ENCODE assay signal across 8 cellular contexts in genomic region chr1:211133841-211134669, GRCh38. TPM values are rescaled to one million over a fixed set of nuclear protein-coding genes. Genes with fewer than 3 reads are reported as not detected.
DNase-seq lines count a peak whose midpoint lies in the region; ATAC-seq and TF ChIP-seq lines count a peak whose summit lies in the region.

Gene KCNH1, minus strand, starts transcription at chr1:211134148. Its CDS starts 203 bp downstream, at chr1:211133945.

- TF ChIP-seq CTCF in AG09309 (IDR thresholded peaks at IDR 0.05; ENCODE audit: control insufficient read depth, insufficient read depth, low read depth, low read length, missing control alignments) = peak; percentile 78
- peak; percentile 63 for TF ChIP-seq CTCF in choroid plexus epithelial cell (conservative IDR thresholded peaks at IDR 0.05; ENCODE audit: low read depth, low read length)

- DNase-seq in AG09309 (ENCODE audit: low read depth) (peak; percentile 27), NCI-H2227 (lab: John Stamatoyannopoulos, UW; ENCODE audit: unreplicated experiment) (peak; percentile 93), choroid plexus epithelial cell (ENCODE audit: low read depth) (peak; percentile 70), left lobe of liver (ENCODE audit: low spot score) (peak; percentile 60)
- DNase-seq in activated CD4-positive, alpha-beta T cell treated with anti-CD3 and anti-CD28 coated beads for 4 hours = peak; percentile 68
- DNase-seq in stimulated activated CD4-positive, alpha-beta T cell treated with anti-CD3 and anti-CD28 coated beads, Interleukin-2, amount 100 ng/mL, for 4 hours (ENCODE audit: low read depth) = peak; percentile 52

- peak within 1 kb of the TSS; percentile 67 for H3K4me3 ChIP-seq in AG09309 (ENCODE audit: control insufficient read depth, low read depth, low read length)
- peak within 1 kb of the TSS; percentile 37 for H3K4me3 ChIP-seq in choroid plexus epithelial cell (ENCODE audit: low read depth, low read length)

- peak; percentile 74 for ATAC-seq in GM18873 (IDR thresholded peaks at IDR 0.05; ENCODE audit: low FRiP score, unreplicated experiment)
- ATAC-seq in HG03139 (IDR thresholded peaks at IDR 0.05; ENCODE audit: unreplicated experiment) = peak; percentile 87
- peak; percentile 94 for ATAC-seq in left lobe of liver

RNA-seq across cellular contexts. Expression of gene KCNH1, which starts in this region (rescaled TPM):
- total RNA-seq in left lobe of liver = 0.08 TPM

Comparison
In these comparisons a context has a peak if more than half of its experiments do, and no peak if none do; other contexts are left out.
1. Peak in every context shown above with its lines: DNase-seq, ATAC-seq and H3K4me3 ChIP-seq.
2. Peak in DNase-seq and ATAC-seq in left lobe of liver; RNA of the gene not detected or under 1 TPM.
3. DNase-seq: peak in every context shown above with its lines; median percentile 93 in NCI-H2227; 70 in choroid plexus epithelial cell; 68 in activated CD4-positive, alpha-beta T cell treated with anti-CD3 and anti-CD28 coated beads for 4 hours; 60 in left lobe of liver; 52 in stimulated activated CD4-positive, alpha-beta T cell treated with anti-CD3 and anti-CD28 coated beads, Interleukin-2, amount 100 ng/mL, for 4 hours; 27 in AG09309.